19 cellular contexts compared by ENCODE assay signal in genomic region chr10:132479603-132480221, GRCh38. TPM values are rescaled to one million over a fixed set of nuclear protein-coding genes. Genes with fewer than 3 reads are reported as not detected.
DNase-seq lines count a peak whose midpoint lies in the region; ATAC-seq and TF ChIP-seq lines count a peak whose summit lies in the region.
"Had no signal": no experiment of that assay in that cellular context is flagged by ENCODE, and none has a peak within 500 bp of the region (broad histone marks: within the 10 kb centered on the region; RNA-seq: fewer than 3 reads in every experiment).

No MANE protein-coding gene starts in this region.

- peaks cover 10% of the 10 kb centered on the region for H3K27me3 Mint-ChIP-seq in activated T-cell treated with anti-CD3 and anti-CD28 coated beads, Interleukin-2, amount 50 U/mL, for 24 hours

- intact Hi-C loops in lower lobe of right lung (cut with DNase I) (no loop called here), spleen (cut with DNase I; ENCODE audit: low total_unique reads) (no loop called here)

- H3K9me3 ChIP-seq in lower lobe of right lung, result no peaks in the 10 kb centered on the region
- H3K9me3 ChIP-seq in spleen, result no peaks in the 10 kb centered on the region
- H3K9me3 ChIP-seq: BE2C, HAP-1, SJSA1 had no signal

- no peaks in the 10 kb centered on the region for H3K9me3 Mint-ChIP-seq in activated T-cell treated with anti-CD3 and anti-CD28 coated beads, Interleukin-2, amount 50 U/mL, for 24 hours
- H3K9me3 Mint-ChIP-seq: CD8-positive, alpha-beta T cell had no signal

- no peak for ATAC-seq in lower lobe of right lung
- no peak for ATAC-seq in omental fat pad (ENCODE audit: low FRiP score)
- ATAC-seq: CD8-positive, alpha-beta T cell had no signal

- WGBS in spleen, 5 donors, result 78 to 88% (median 80%) methylated on average over 12 to 14 of the region's 14 CpGs

- H3K27ac Mint-ChIP-seq in activated T-cell treated with anti-CD3 and anti-CD28 coated beads, Interleukin-2, amount 50 U/mL, for 24 hours, result no peak overlapping the region
- H3K27ac Mint-ChIP-seq: CD8-positive, alpha-beta T cell had no signal

- no peaks in the 10 kb centered on the region for H3K4me1 Mint-ChIP-seq in activated T-cell treated with anti-CD3 and anti-CD28 coated beads, Interleukin-2, amount 50 U/mL, for 24 hours (ENCODE audit: low read depth)

- peak; percentile 20 for DNase-seq in activated T-cell treated with anti-CD3 and anti-CD28 coated beads, Interleukin-2, amount 50 U/mL, for 24 hours
- DNase-seq in activated T-cell treated with anti-CD3 and anti-CD28 coated beads for 4 hours, result no peak
- no peak for DNase-seq in caudate nucleus (lab: John Stamatoyannopoulos, UW)
- peak; percentile 23 for DNase-seq in lower lobe of right lung
- peak; percentile 54 for DNase-seq in spleen
- DNase-seq in stimulated activated CD4-positive, alpha-beta T cell treated with anti-CD3 and anti-CD28 coated beads, Interleukin-2, amount 100 ng/mL, for 24 hours, result no peak
- no peak for DNase-seq in activated naive CD4-positive, alpha-beta T cell treated with anti-CD3 and anti-CD28 coated beads, Interleukin-2, amount 50 U/mL, for 16 hours
- DNase-seq in omental fat pad (ENCODE audit: low spot score), result no peak
- DNase-seq: 8988T; BE2C; CD8-positive, alpha-beta T cell; NCI-H1417; NCI-H1930; NCI-H446; NCI-H69; OCI-M1; RPMI8226 had no signal

- no peak overlapping the region for H3K4me3 ChIP-seq in lower lobe of right lung
- H3K4me3 ChIP-seq in spleen, result no peak overlapping the region
- H3K4me3 ChIP-seq: HAP-1, SJSA1 had no signal

- no peak for TF ChIP-seq POLR2A in spleen (IDR thresholded peaks at IDR 0.05)

- no peak for TF ChIP-seq CTCF in lower lobe of right lung (IDR thresholded peaks at IDR 0.05)
- TF ChIP-seq CTCF in spleen (IDR thresholded peaks at IDR 0.05 in 8 of 11, conservative IDR thresholded peaks at IDR 0.05 in 3 of 11), result no peak
- no peak for TF ChIP-seq CTCF in omental fat pad (IDR thresholded peaks at IDR 0.05)

- no peaks in the 10 kb centered on the region for H3K36me3 ChIP-seq in lower lobe of right lung
- no peaks in the 10 kb centered on the region for H3K36me3 ChIP-seq in spleen
- H3K36me3 ChIP-seq: BE2C, HAP-1, SJSA1 had no signal

- H3K4me1 ChIP-seq in lower lobe of right lung (no peaks in the 10 kb centered on the region), spleen (peaks cover 0 to 9% (median 0%) of the 10 kb centered on the region in 6 donors)
- H3K4me1 ChIP-seq: BE2C had no signal

- H3K36me3 Mint-ChIP-seq in activated T-cell treated with anti-CD3 and anti-CD28 coated beads, Interleukin-2, amount 50 U/mL, for 24 hours (ENCODE audit: low read depth), result no peaks in the 10 kb centered on the region
- H3K36me3 Mint-ChIP-seq: CD8-positive, alpha-beta T cell had no signal

- peaks cover 3% of the 10 kb centered on the region for H3K27me3 ChIP-seq in lower lobe of right lung (ENCODE audit: low read depth)
- peaks cover 0 to 45% (median 0%) of the 10 kb centered on the region in 7 donors for H3K27me3 ChIP-seq in spleen (replicated peaks in 1 of 7)
- H3K27me3 ChIP-seq: SJSA1 had no signal

- no peak overlapping the region for H3K4me3 Mint-ChIP-seq in activated T-cell treated with anti-CD3 and anti-CD28 coated beads, Interleukin-2, amount 50 U/mL, for 24 hours
- H3K4me3 Mint-ChIP-seq: CD8-positive, alpha-beta T cell had no signal

- H3K27ac ChIP-seq in caudate nucleus (ENCODE audit: low read depth, low read length) (peak overlapping the region; percentile 91), lower lobe of right lung (no peak overlapping the region), spleen (no peak overlapping the region)
- H3K27ac ChIP-seq: SJSA1 had no signal

RNA-seq across cellular contexts. Expression of gene INPP5A, which starts 57.9 kb away (rescaled TPM):
- 34.1 TPM for total RNA-seq in lower lobe of right lung
- total RNA-seq in spleen, result 10 to 100 TPM; 24.7 to 41.3 (median 33.7) TPM
- polyA plus RNA-seq in spleen, result 10 to 100 TPM; 11.1 to 16.5 (median 11.7) TPM
- 10 to 100 TPM; 34.1 to 49.3 (median 43.3) TPM for total RNA-seq in omental fat pad

Comparison
In these comparisons a context has a peak if more than half of its experiments do, and no peak if none do; other contexts are left out.
1. DNase-seq: peak in activated T-cell treated with anti-CD3 and anti-CD28 coated beads, Interleukin-2, amount 50 U/mL, for 24 hours (single experiment), lower lobe of right lung (single experiment) and spleen (single experiment); none in activated T-cell treated with anti-CD3 and anti-CD28 coated beads for 4 hours (single experiment), caudate nucleus (0 of 61), stimulated activated CD4-positive, alpha-beta T cell treated with anti-CD3 and anti-CD28 coated beads, Interleukin-2, amount 100 ng/mL, for 24 hours (0 of 2), activated naive CD4-positive, alpha-beta T cell treated with anti-CD3 and anti-CD28 coated beads, Interleukin-2, amount 50 U/mL, for 16 hours (single experiment) and omental fat pad (single experiment).